Comparison of ENCODE assay signal across 23 cellular contexts in genomic region chr2:86031151-86031550, GRCh38.
"Had no signal": no experiment of that assay in that cellular context is flagged by ENCODE, and none has a peak within 500 bp of the region (broad histone marks: within the 10 kb centered on the region; RNA-seq: fewer than 3 reads in every experiment).

No MANE protein-coding gene starts in this region.

- H3K9me3 Mint-ChIP-seq: activated naive CD8-positive, alpha-beta T cell treated with anti-CD3 and anti-CD28 coated beads, Interleukin-2, amount 10 ng/mL, durations not matched to agents 7 days and 5 days; brain; naive thymus-derived CD8-positive, alpha-beta T cell; T-cell had no signal

- H3K4me3 ChIP-seq: colonic mucosa, esophagus muscularis mucosa, gastroesophageal sphincter, heart left ventricle, spleen, transverse colon, uterus had no signal

- H3K79me2 ChIP-seq: parathyroid adenoma had no signal

- H3K27ac ChIP-seq: colonic mucosa, esophagus muscularis mucosa, gastroesophageal sphincter, heart left ventricle, parathyroid adenoma, spleen, transverse colon, uterus had no signal

- H3K36me3 ChIP-seq: uterus had no signal

- H3K4me3 Mint-ChIP-seq: activated naive CD8-positive, alpha-beta T cell treated with anti-CD3 and anti-CD28 coated beads, Interleukin-2, amount 10 ng/mL, durations not matched to agents 7 days and 5 days; brain; T-cell had no signal

- H3K27me3 Mint-ChIP-seq: activated naive CD8-positive, alpha-beta T cell treated with anti-CD3 and anti-CD28 coated beads, Interleukin-2, amount 10 ng/mL, durations not matched to agents 7 days and 5 days; brain; naive thymus-derived CD8-positive, alpha-beta T cell; T-cell had no signal

- H2AFZ ChIP-seq: parathyroid adenoma had no signal

- ATAC-seq: gastroesophageal sphincter; heart left ventricle; naive thymus-derived CD8-positive, alpha-beta T cell; SK-N-SH treated with all-trans-retinoic acid at 6 μM for 48 hours; T-cell had no signal

- H3K9me3 ChIP-seq: colonic mucosa, esophagus muscularis mucosa, gastroesophageal sphincter, heart left ventricle, spleen, transverse colon, uterus had no signal

- H3K9ac ChIP-seq: parathyroid adenoma had no signal

- H3K4me1 ChIP-seq: colonic mucosa, parathyroid adenoma had no signal

- H3K27ac Mint-ChIP-seq: brain had no signal

- DNase-seq: activated CD4-positive, alpha-beta T cell treated with anti-CD3 and anti-CD28 coated beads for 48 hours; activated CD4-positive, CD25-positive, alpha-beta regulatory T cell; activated CD8-positive, alpha-beta memory T cell treated with anti-CD3 and anti-CD28 coated beads for 24 hours; activated CD8-positive, alpha-beta memory T cell treated with anti-CD3 and anti-CD28 coated beads, Interleukin-2, amount 50 U/mL, for 48 hours; activated gamma-delta T cell; activated naive CD8-positive, alpha-beta T cell treated with anti-CD3 and anti-CD28 coated beads, Interleukin-2, amount 10 ng/mL, durations not matched to agents 7 days and 5 days; activated T-cell treated with anti-CD3 and anti-CD28 coated beads, Interleukin-2, amount 50 U/mL, for 48 hours; central memory CD4-positive, alpha-beta T cell; colonic mucosa; mesendoderm; naive thymus-derived CD8-positive, alpha-beta T cell; stimulated activated CD4-positive, alpha-beta T cell treated with anti-CD3 and anti-CD28 coated beads, Interleukin-4, amount 100 ng/mL, for 4 hours; stimulated activated naive CD4-positive, alpha-beta T cell treated with Interleukin-2 at 50 U/mL for 16 hours; T-cell; transverse colon; uterus had no signal

- H3K27me3 ChIP-seq: colonic mucosa, esophagus muscularis mucosa, gastroesophageal sphincter, heart left ventricle, spleen, transverse colon, uterus had no signal
